In genomic region chr1:160494620-160495019, GRCh38 we compare ENCODE assay signal across 11 cellular contexts. TPM values are rescaled to one million over a fixed set of nuclear protein-coding genes. Genes with fewer than 3 reads are reported as not detected.
DNase-seq lines count a peak whose midpoint lies in the region; ATAC-seq, FAIRE-seq and TF ChIP-seq lines count a peak whose summit lies in the region.
"Had no signal": no experiment of that assay in that cellular context is flagged by ENCODE, and none has a peak within 500 bp of the region (broad histone marks: within the 10 kb centered on the region; RNA-seq: fewer than 3 reads in every experiment).

No MANE protein-coding gene starts in this region.

- H3K9me3 Mint-ChIP-seq in IgD-negative memory B cell (peaks cover 0 to 4% (median 0%) of the 10 kb centered on the region in 3 donors), naive B cell (peaks cover 0 to 15% (median 4%) of the 10 kb centered on the region in 7 donors)

- peaks cover 14% of the 10 kb centered on the region for H3K36me3 Mint-ChIP-seq in IgD-negative memory B cell
- H3K36me3 Mint-ChIP-seq in naive B cell, result peaks cover 32 to 35% of the 10 kb centered on the region in 2 donors

- H3K27ac Mint-ChIP-seq in IgD-negative memory B cell, result peak overlapping the region in 2 of 3 donors; percentile 7 to 11
- peak overlapping the region in 5 of 6 donors; percentile 34 to 96 (median 72) for H3K27ac Mint-ChIP-seq in naive B cell

- DNase-seq in D721Med (ENCODE audit: insufficient read length, low spot score), result no peak
- DNase-seq in amniotic epithelial cell (ENCODE audit: low read depth), result peak; percentile 9
- DNase-seq in naive B cell, result no peak
- DNase-seq in SHP77 (lab: John Stamatoyannopoulos, UW), result no peak
- no peak for DNase-seq in SHP77 treated with DMSO at 0.1 percent for 48 hours (lab: John Stamatoyannopoulos, UW)
- no peak for DNase-seq in dermis blood vessel endothelial cell
- DNase-seq: effector CD4-positive, alpha-beta T cell; kidney; NCI-H2107 had no signal

- H3K27me3 Mint-ChIP-seq in IgD-negative memory B cell (no peaks in the 10 kb centered on the region), naive B cell (no peaks in the 10 kb centered on the region)

- H3K4me1 Mint-ChIP-seq in IgD-negative memory B cell, result peaks cover 19 to 31% (median 25%) of the 10 kb centered on the region in 3 donors
- peaks cover 29 to 44% (median 29%) of the 10 kb centered on the region in 3 donors for H3K4me1 Mint-ChIP-seq in naive B cell

- peak; percentile 9 for TF ChIP-seq CTCF in D721Med (IDR thresholded peaks at IDR 0.05; ENCODE audit: insufficient read depth, missing control alignments)

- no peak for ATAC-seq in naive B cell (ENCODE audit: low read depth in 2 of 2)

- no peak overlapping the region for H3K4me3 Mint-ChIP-seq in IgD-negative memory B cell
- no peak overlapping the region for H3K4me3 Mint-ChIP-seq in naive B cell

- no peak for FAIRE-seq in D721Med (lab: Jason Lieb, UNC)
- FAIRE-seq: kidney had no signal

RNA-seq across cellular contexts. Expression of gene SLAMF6, which starts 28.4 kb away (rescaled TPM):
- 109 TPM for polyA plus RNA-seq in IgD-negative memory B cell
- polyA plus RNA-seq in naive B cell (ENCODE audit: low read depth in 6 of 6), result 100 to 1,000 TPM; 164 to 256 (median 194) TPM
- not detected in 2 replicates for total RNA-seq in dermis blood vessel endothelial cell
- total RNA-seq: renal cortical epithelial cell had no signal
